ENCODE assay signal across 20 cellular contexts in genomic region chr10:90769946-90770841, GRCh38.
A peak's percentile ranks its signal among the peaks of the same experiment; 100 is the strongest.
DNase-seq lines count a peak whose midpoint lies in the region; ATAC-seq and TF ChIP-seq lines count a peak whose summit lies in the region.
"Had no signal": no experiment of that assay in that cellular context is flagged by ENCODE, and none has a peak within 500 bp of the region (broad histone marks: within the 10 kb centered on the region; RNA-seq: fewer than 3 reads in every experiment).

No MANE protein-coding gene starts in this region.

- no peak overlapping the region for H3K4me3 Mint-ChIP-seq in H9
- H3K4me3 Mint-ChIP-seq: CD4-positive, alpha-beta T cell had no signal

- no peaks in the 10 kb centered on the region for H3K36me3 ChIP-seq in gastroesophageal sphincter
- no peaks in the 10 kb centered on the region for H3K36me3 ChIP-seq in upper lobe of right lung
- no peaks in the 10 kb centered on the region for H3K36me3 ChIP-seq in adrenal gland (replicated peaks in 1 of 2)
- H3K36me3 ChIP-seq: BLaER1, SJCRH30 had no signal

- H3K9ac ChIP-seq in H9 (ENCODE audit: extremely low read depth, insufficient read length, low read length): no peak overlapping the region
- H3K9ac ChIP-seq: BLaER1 had no signal

- no peaks in the 10 kb centered on the region for H3K79me2 ChIP-seq in H9 (ENCODE audit: insufficient read depth, low read length)

- TF ChIP-seq CTCF in H9 (conservative IDR thresholded peaks at IDR 0.05) (no peak), gastroesophageal sphincter (IDR thresholded peaks at IDR 0.05) (no peak), omental fat pad (IDR thresholded peaks at IDR 0.05) (no peak), upper lobe of right lung (IDR thresholded peaks at IDR 0.05) (no peak), adrenal gland (IDR thresholded peaks at IDR 0.05) (no peak)

- no peak overlapping the region for H3K27ac Mint-ChIP-seq in H9
- H3K27ac Mint-ChIP-seq: CD4-positive, alpha-beta T cell had no signal

- H3K23me2 ChIP-seq in H9 (ENCODE audit: insufficient read length, low read depth, low read length, poor library complexity, severe bottlenecking): no peaks in the 10 kb centered on the region

- H3K9me3 Mint-ChIP-seq in H9: no peaks in the 10 kb centered on the region
- H3K9me3 Mint-ChIP-seq: CD4-positive, alpha-beta T cell had no signal

- H3K4me3 ChIP-seq in gastroesophageal sphincter: no peak overlapping the region
- no peak overlapping the region for H3K4me3 ChIP-seq in upper lobe of right lung
- H3K4me3 ChIP-seq in adrenal gland: no peak overlapping the region
- H3K4me3 ChIP-seq: BLaER1, GM12878, SJCRH30 had no signal

- WGBS in H9 (ENCODE audit: extremely low coverage, insufficient read length, low lambda C conversion rate): no CpG with 5 or more reads among the region's 20 CpGs
- WGBS in gastroesophageal sphincter (ENCODE audit: low coverage in 1 of 2), 2 donors: no CpG with 5 or more reads among the region's 20 CpGs
- 84 to 93% (median 88%) methylated on average over 8 to 20 of the region's 20 CpGs for WGBS in adrenal gland, 4 donors

- H3K4me2 ChIP-seq in H9 (ENCODE audit: insufficient read depth, insufficient read length, low read length): no peak overlapping the region
- H3K4me2 ChIP-seq: BLaER1 had no signal

- H4K5ac ChIP-seq in H9 (ENCODE audit: insufficient read length, low read depth, low read length): no peak overlapping the region

- H4K91ac ChIP-seq in H9 (ENCODE audit: insufficient read length, low read depth, low read length): no peak overlapping the region

- no peak overlapping the region for H3K56ac ChIP-seq in H9 (ENCODE audit: insufficient read length, low read depth, low read length)

- no peak overlapping the region for H4K8ac ChIP-seq in H9 (replicated peaks; ENCODE audit: insufficient read length, low read depth, low read length)

- TF ChIP-seq POLR2A in gastroesophageal sphincter (IDR thresholded peaks at IDR 0.05) (no peak), adrenal gland (IDR thresholded peaks at IDR 0.05) (no peak)

- H3K27me3 ChIP-seq in H9 (ENCODE audit: insufficient read depth, low read length) (no peaks in the 10 kb centered on the region), gastroesophageal sphincter (no peaks in the 10 kb centered on the region), upper lobe of right lung (no peaks in the 10 kb centered on the region), adrenal gland (no peaks in the 10 kb centered on the region)
- H3K27me3 ChIP-seq: BLaER1, SJCRH30 had no signal

- no peak overlapping the region for H2BK120ac ChIP-seq in H9 (ENCODE audit: low read depth, low read length, poor library complexity, severe bottlenecking)

- H3K36me3 Mint-ChIP-seq in H9 (ENCODE audit: insufficient read depth in 1 of 3, low read depth in 3 of 3): no peaks in the 10 kb centered on the region; a peak in 1 of 7 replicates

- H2AFZ ChIP-seq in H9 (ENCODE audit: low read length): no peak overlapping the region

- no peak overlapping the region for H2BK12ac ChIP-seq in H9 (ENCODE audit: insufficient read length, low read depth, low read length)

- no peak overlapping the region for H3K4ac ChIP-seq in H9 (ENCODE audit: low read depth, low read length)

- no peak overlapping the region for H3T11ph ChIP-seq in H9 (ENCODE audit: low read length)

- peaks cover 2 to 8% of the 10 kb centered on the region in 2 experiments for H3K4me1 Mint-ChIP-seq in H9

- intact Hi-C loops in upper lobe of right lung (cut with DNase I) (no loop called here), adrenal gland (cut with DNase I) (no loop called here)

- H3K18ac ChIP-seq in H9 (ENCODE audit: insufficient read length, low read depth, low read length): no peak overlapping the region

- no peak overlapping the region for H2BK20ac ChIP-seq in H9 (ENCODE audit: low read depth, low read length, poor library complexity, severe bottlenecking)

- H4K20me1 ChIP-seq in H9 (ENCODE audit: control insufficient read depth, insufficient read depth, insufficient read length): no peaks in the 10 kb centered on the region
- H4K20me1 ChIP-seq: BLaER1 had no signal

- H3K9me3 ChIP-seq in H9 (ENCODE audit: control insufficient read depth, low read depth, low read length) (no peaks in the 10 kb centered on the region), gastroesophageal sphincter (no peaks in the 10 kb centered on the region), upper lobe of right lung (no peaks in the 10 kb centered on the region), adrenal gland (replicated peaks in 1 of 3) (no peaks in the 10 kb centered on the region)
- H3K9me3 ChIP-seq: SJCRH30 had no signal

- no peaks in the 10 kb centered on the region for H3K79me1 ChIP-seq in H9 (ENCODE audit: insufficient read depth, low read depth, low read length, poor library complexity, severe bottlenecking)

- no peak overlapping the region; the same call in 1 of the 2 replicates for H3K14ac ChIP-seq in H9 (ENCODE audit: insufficient read depth, low read length)

- TF ChIP-seq EP300 in gastroesophageal sphincter (IDR thresholded peaks at IDR 0.05): no peak

- H2BK15ac ChIP-seq in H9 (ENCODE audit: low read depth, low read length): no peak overlapping the region

- H2BK5ac ChIP-seq in H9 (ENCODE audit: insufficient read length, low read length): no peak overlapping the region

- no peak overlapping the region for H3K23ac ChIP-seq in H9 (ENCODE audit: insufficient read length, low read depth, low read length)

- DNase-seq in H9: peak; percentile 31
- DNase-seq in omental fat pad (ENCODE audit: low spot score): no peak
- no peak for DNase-seq in upper lobe of right lung
- no peak for DNase-seq in adrenal gland
- no peak for DNase-seq in H4 (ENCODE audit: low spot score)
- DNase-seq: ACHN; CD4-positive, alpha-beta T cell; COR-L47; DND-41; Kasumi-1; NCI-H1694 treated with DMSO at 0.1 percent for 48 hours; NCI-H2081 treated with DMSO at 0.1 percent for 48 hours; NCI-H2171 treated with DMSO at 0.1 percent for 48 hours; NCI-H524 treated with DMSO at 0.1 percent for 48 hours; OCI-M1; SJCRH30 had no signal

- no peaks in the 10 kb centered on the region for H3K4me1 ChIP-seq in H9 (ENCODE audit: insufficient read depth, low read length)
- H3K4me1 ChIP-seq in gastroesophageal sphincter: no peaks in the 10 kb centered on the region
- H3K4me1 ChIP-seq in upper lobe of right lung: no peaks in the 10 kb centered on the region
- no peaks in the 10 kb centered on the region for H3K4me1 ChIP-seq in adrenal gland (replicated peaks in 1 of 2)
- H3K4me1 ChIP-seq: SJCRH30 had no signal

- no peak overlapping the region for H3K27ac ChIP-seq in H9 (ENCODE audit: insufficient read length, low read depth, low read length)
- H3K27ac ChIP-seq in gastroesophageal sphincter: no peak overlapping the region
- no peak overlapping the region for H3K27ac ChIP-seq in upper lobe of right lung
- no peak overlapping the region for H3K27ac ChIP-seq in adrenal gland
- H3K27ac ChIP-seq: BLaER1, SJCRH30 had no signal

- no peaks in the 10 kb centered on the region; the same call in 1 of the 2 replicates for H3K27me3 Mint-ChIP-seq in H9 (ENCODE audit: low read depth)

- peak; percentile 28 for ATAC-seq in gastroesophageal sphincter
- peak; percentile 10 for ATAC-seq in omental fat pad (ENCODE audit: low FRiP score)
- ATAC-seq in upper lobe of right lung: peak; percentile 47
- no peak for ATAC-seq in GM21717 (IDR thresholded peaks at IDR 0.05; ENCODE audit: unreplicated experiment)
- ATAC-seq: GM12878 had no signal

- no peak overlapping the region for H2AK5ac ChIP-seq in H9 (ENCODE audit: insufficient read length, low read length)
